ENCODE assay signal across 16 cellular contexts in the genomic region with DNA sequence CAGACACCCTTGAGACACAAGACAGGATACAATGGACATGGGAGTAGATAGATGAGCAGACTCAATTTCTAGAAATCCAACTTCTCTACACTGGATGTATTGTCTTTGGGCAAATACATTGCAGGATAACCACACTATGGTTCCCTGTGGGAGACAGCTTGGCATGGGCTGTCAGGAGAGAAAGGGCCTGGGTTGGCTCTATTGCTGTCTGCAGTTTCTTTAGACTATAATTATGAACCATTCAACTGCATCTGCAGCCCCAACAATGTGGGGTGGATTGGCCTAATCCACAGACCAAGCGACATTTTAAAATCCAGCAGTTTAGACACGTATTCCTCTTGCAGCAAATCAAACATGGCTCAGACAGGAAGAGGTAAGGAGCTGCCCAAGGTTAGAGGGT.
DNase-seq lines count a peak whose midpoint lies in the region; ATAC-seq lines count a peak whose summit lies in the region.
"Had no signal": no experiment of that assay in that cellular context is flagged by ENCODE, and none has a peak within 500 bp of the region (broad histone marks: within the 10 kb centered on the region; RNA-seq: fewer than 3 reads in every experiment).

No MANE protein-coding gene starts in this region.

- peaks cover 79% of the 10 kb centered on the region for H3K4me1 Mint-ChIP-seq in activated naive CD4-positive, alpha-beta T cell treated with anti-CD3 and anti-CD28 coated beads, Interleukin-2, amount 50 U/mL, for 24 hours
- H3K4me1 Mint-ChIP-seq in activated naive CD8-positive, alpha-beta T cell treated with anti-CD3 and anti-CD28 coated beads, Interleukin-2, amount 50 U/mL, for 24 hours, result peaks cover 78% of the 10 kb centered on the region

- no peak for DNase-seq in activated naive CD4-positive, alpha-beta T cell treated with Interleukin-2 at 50 U/mL for 16 hours
- DNase-seq in NCI-H69 (lab: John Stamatoyannopoulos, UW), result peak; percentile 93
- DNase-seq in activated naive CD8-positive, alpha-beta T cell treated with anti-CD3 and anti-CD28 coated beads, Interleukin-2, amount 50 U/mL, for 24 hours, result no peak
- DNase-seq in substantia nigra (lab: John Stamatoyannopoulos, UW), result no peak
- DNase-seq: amygdala; Caco-2; H9; NCI-H1092 treated with DMSO at 0.1 percent for 48 hours; NCI-H524 treated with DMSO at 0.1 percent for 48 hours; small intestine; stimulated activated CD4-positive, alpha-beta T cell treated with anti-CD3 and anti-CD28 coated beads, Interleukin-2, amount 100 ng/mL, for 48 hours; upper lobe of left lung had no signal

- H3K9me3 Mint-ChIP-seq in activated naive CD4-positive, alpha-beta T cell treated with anti-CD3 and anti-CD28 coated beads, Interleukin-2, amount 50 U/mL, for 24 hours, result no peaks in the 10 kb centered on the region
- no peaks in the 10 kb centered on the region for H3K9me3 Mint-ChIP-seq in activated naive CD8-positive, alpha-beta T cell treated with anti-CD3 and anti-CD28 coated beads, Interleukin-2, amount 50 U/mL, for 24 hours
- H3K9me3 Mint-ChIP-seq: H9 had no signal

- no peaks in the 10 kb centered on the region for H3K27me3 Mint-ChIP-seq in activated naive CD4-positive, alpha-beta T cell treated with anti-CD3 and anti-CD28 coated beads, Interleukin-2, amount 50 U/mL, for 24 hours
- H3K27me3 Mint-ChIP-seq in activated naive CD8-positive, alpha-beta T cell treated with anti-CD3 and anti-CD28 coated beads, Interleukin-2, amount 50 U/mL, for 24 hours, result no peaks in the 10 kb centered on the region

- H3K4me3 Mint-ChIP-seq in activated naive CD4-positive, alpha-beta T cell treated with anti-CD3 and anti-CD28 coated beads, Interleukin-2, amount 50 U/mL, for 24 hours, result peak overlapping the region; percentile 62
- H3K4me3 Mint-ChIP-seq in activated naive CD8-positive, alpha-beta T cell treated with anti-CD3 and anti-CD28 coated beads, Interleukin-2, amount 50 U/mL, for 24 hours, result no peak overlapping the region
- H3K4me3 Mint-ChIP-seq: H9 had no signal

- H3K27ac Mint-ChIP-seq in activated naive CD4-positive, alpha-beta T cell treated with anti-CD3 and anti-CD28 coated beads, Interleukin-2, amount 50 U/mL, for 24 hours, result peak overlapping the region; percentile 85
- peak overlapping the region; percentile 100 for H3K27ac Mint-ChIP-seq in activated naive CD8-positive, alpha-beta T cell treated with anti-CD3 and anti-CD28 coated beads, Interleukin-2, amount 50 U/mL, for 24 hours
- H3K27ac Mint-ChIP-seq: H9 had no signal

- no peak for ATAC-seq in activated naive CD8-positive, alpha-beta T cell treated with anti-CD3 and anti-CD28 coated beads, Interleukin-2, amount 50 U/mL, for 24 hours
- ATAC-seq in HG02610 (IDR thresholded peaks at IDR 0.05; ENCODE audit: unreplicated experiment), result no peak
- no peak for ATAC-seq in HG03025 (IDR thresholded peaks at IDR 0.05; ENCODE audit: low FRiP score, unreplicated experiment)

- H3K36me3 Mint-ChIP-seq in activated naive CD4-positive, alpha-beta T cell treated with anti-CD3 and anti-CD28 coated beads, Interleukin-2, amount 50 U/mL, for 24 hours, result no peaks in the 10 kb centered on the region
- H3K36me3 Mint-ChIP-seq in activated naive CD8-positive, alpha-beta T cell treated with anti-CD3 and anti-CD28 coated beads, Interleukin-2, amount 50 U/mL, for 24 hours (ENCODE audit: low read depth), result peaks cover 2% of the 10 kb centered on the region

- H3K27ac ChIP-seq in substantia nigra (ENCODE audit: low read depth, low read length, poor library complexity, severe bottlenecking), result peak overlapping the region; percentile 87
- H3K27ac ChIP-seq: hepatocyte had no signal
